In the genomic region with DNA sequence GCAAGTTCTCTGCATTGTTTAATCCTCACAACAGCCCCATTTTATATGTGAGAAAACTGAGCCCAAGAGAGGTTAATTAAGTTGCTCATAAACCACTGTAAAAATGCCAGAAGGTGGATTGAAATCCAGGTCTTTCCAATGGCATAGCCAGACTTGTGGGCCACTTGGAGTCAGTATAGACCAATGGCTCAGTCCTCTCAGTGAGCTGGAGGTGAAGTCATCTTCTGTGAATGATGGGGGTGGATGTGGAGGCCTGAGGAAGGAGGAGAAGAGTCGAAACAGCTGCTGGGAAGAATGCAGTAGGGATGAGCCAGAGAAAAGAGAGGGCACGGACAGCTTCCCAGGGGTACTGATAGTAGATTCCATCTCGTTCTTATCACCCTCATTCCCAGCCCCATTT, we compare ENCODE assay signal across 17 cellular contexts.
A peak's percentile ranks its signal among the peaks of the same experiment; 100 is the strongest.
DNase-seq lines count a peak whose midpoint lies in the region; ATAC-seq, FAIRE-seq and TF ChIP-seq lines count a peak whose summit lies in the region.
"Had no signal": no experiment of that assay in that cellular context is flagged by ENCODE, and none has a peak within 500 bp of the region (broad histone marks: within the 10 kb centered on the region; RNA-seq: fewer than 3 reads in every experiment).

No MANE protein-coding gene starts in this region.

- no peak overlapping the region for H3K27ac ChIP-seq in HEK293 (ENCODE audit: extremely low read depth, low read depth, low read length)
- H3K27ac ChIP-seq in GM12878 (ENCODE audit: control insufficient read depth, insufficient read depth): no peak overlapping the region
- no peak overlapping the region for H3K27ac ChIP-seq in coronary artery

- TF ChIP-seq POLR2A in GM12878 (IDR thresholded peaks at IDR 0.05; ENCODE audit: low read depth, low read length) (no peak), GM12891 (IDR thresholded peaks at IDR 0.05; ENCODE audit: low read depth, low read length) (no peak)

- no peak overlapping the region for H2AFZ ChIP-seq in GM12878 (ENCODE audit: control insufficient read depth, low read depth, low read length)

- H3K4me3 ChIP-seq in HEK293 (ENCODE audit: low read depth, low read length) (no peak overlapping the region), GM12878 (no peak overlapping the region), coronary artery (no peak overlapping the region)
- H3K4me3 ChIP-seq: mucosa of descending colon had no signal

- peak; percentile 39; the same call in 1 of the 2 replicates for TF ChIP-seq CTCF in HEK293 (tag by site-specific recombination; IDR thresholded peaks at IDR 0.05)
- TF ChIP-seq CTCF in GM12878 (IDR thresholded peaks at IDR 0.05 in 2 of 3, conservative IDR thresholded peaks at IDR 0.05 in 1 of 3; ENCODE audit: control insufficient read depth in 2 of 3, extremely low read depth in 1 of 3, insufficient read depth in 1 of 3, low read depth in 3 of 3, low read length in 3 of 3): no peak
- TF ChIP-seq CTCF in coronary artery (IDR thresholded peaks at IDR 0.05): no peak

- SMC1A ChIA-PET in GM12878 (lab: Charles Lee; ENCODE audit: uncharacterized antibody, unreplicated experiment): interaction anchor here (1.3 kb wide), 1 partner anchor 205 kb away, joined by 3 read pairs; no protein-coding TSS in a partner anchor

- in situ Hi-C loops in GM12878 (cut with MboI): no loop called here

- H3K36me3 ChIP-seq in HEK293 (ENCODE audit: control insufficient read depth in 2 of 2, insufficient read depth in 1 of 2, low read length in 2 of 2) (no peaks in the 10 kb centered on the region), GM12878 (ENCODE audit: control insufficient read depth in 2 of 2, insufficient read depth in 2 of 2, low read length in 1 of 2) (no peaks in the 10 kb centered on the region)

- no peaks in the 10 kb centered on the region for H4K20me1 ChIP-seq in GM12878 (ENCODE audit: control insufficient read depth, insufficient read depth)

- RAD21 ChIA-PET in GM12878 (lab: Charles Lee; ENCODE audit: unreplicated experiment): no interaction called here

- H3K9me3 ChIP-seq in HEK293 (ENCODE audit: control insufficient read depth, insufficient read depth, low read depth, low read length) (no peaks in the 10 kb centered on the region), GM12878 (replicated peaks; ENCODE audit: control insufficient read depth, insufficient read depth, low read length) (no peaks in the 10 kb centered on the region)
- H3K9me3 ChIP-seq: mucosa of descending colon had no signal

- no TSS peak for BruUV-seq in GM12878 (replicated peaks; lab: Mats Ljungman, UMichigan)

- H3K9ac ChIP-seq in GM12878 (ENCODE audit: control insufficient read depth, insufficient read depth, low read length): no peak overlapping the region

- intact Hi-C loops in GM12878 (cut with micrococcal nuclease; ENCODE audit: unreplicated experiment): no loop called here

- peaks cover 9% of the 10 kb centered on the region; the same call in 1 of the 2 replicates for H3K4me1 ChIP-seq in HEK293 (ENCODE audit: control insufficient read depth, insufficient read depth, low read length)
- no peaks in the 10 kb centered on the region; the same call in 1 of the 2 replicates for H3K4me1 ChIP-seq in GM12878 (ENCODE audit: control insufficient read depth, insufficient read depth, low read length)

- no peak for TF ChIP-seq EP300 in GM12878 (IDR thresholded peaks at IDR 0.05; ENCODE audit: borderline replicate concordance in 1 of 2, control insufficient read depth in 1 of 2, low read depth in 2 of 2, low read length in 2 of 2)

- TF ChIP-seq RAD21 in GM12878 (IDR thresholded peaks at IDR 0.05; ENCODE audit: insufficient read depth, low read depth, low read length): peak; percentile 26; the same call in 1 of the 2 replicates

- POLR2A ChIA-PET in HEK293 (lab: Yijun Ruan, JAX): interaction anchor here (1.2 kb wide), 1 partner anchor 214 kb away, joined by 3 read pairs; a partner anchor contains a TSS
- POLR2A ChIA-PET in GM12878 (lab: Charles Lee): no interaction called here

- WGBS in GM12878 (ENCODE audit: insufficient coverage, insufficient replicate concordance, low lambda C conversion rate, missing lambda C conversion rate): 23% methylated on average over 3 of the region's 3 CpGs

- CTCF ChIA-PET in HEK293 (lab: Yijun Ruan, JAX): interaction anchor here (0.6 to 1.8 kb wide), 2 partner anchors 145 to 192 kb away, joined by 3 to 6 read pairs; no protein-coding TSS in a partner anchor
- CTCF ChIA-PET in GM12878 (lab: Yijun Ruan, JAX): no interaction called here

- ATAC-seq in GM12878 (no peak), GM18909 (IDR thresholded peaks at IDR 0.05; ENCODE audit: poor library complexity, unreplicated experiment) (no peak)
- ATAC-seq: activated T-cell treated with anti-CD3 and anti-CD28 coated beads, Interleukin-2, amount 50 U/mL, for 4 hours; mucosa of descending colon had no signal

- FAIRE-seq in GM12878 (lab: Jason Lieb, UNC) (no peak), GM12891 (lab: Jason Lieb, UNC) (no peak)
- FAIRE-seq: H1 had no signal

- H3K4me2 ChIP-seq in GM12878 (ENCODE audit: control insufficient read depth, insufficient read depth): no peak overlapping the region

- no peaks in the 10 kb centered on the region for H3K27me3 ChIP-seq in GM12878 (replicated peaks in 1 of 2; ENCODE audit: control insufficient read depth in 2 of 2, insufficient read depth in 2 of 2, low read length in 1 of 2)

- DNase-seq in AG08396 (ENCODE audit: low spot score): peak; percentile 73
- no peak for DNase-seq in GM12878 (ENCODE audit: low read depth, low spot score)
- DNase-seq in kidney glomerular epithelial cell (lab: John Stamatoyannopoulos, UW): peak; percentile 6
- no peak for DNase-seq in coronary artery (ENCODE audit: low spot score)
- DNase-seq in GM12891 (ENCODE audit: insufficient read length, low spot score): no peak
- no peak for DNase-seq in stimulated activated CD4-positive, alpha-beta T cell treated with anti-CD3 and anti-CD28 coated beads, Interleukin-4, amount 100 ng/mL, for 4 hours
- DNase-seq: activated CD4-positive, alpha-beta T cell treated with anti-CD3 and anti-CD28 coated beads, Interleukin-2, amount 50 U/mL, for 4 hours; activated naive CD8-positive, alpha-beta T cell treated with anti-CD3 and anti-CD28 coated beads for 36 hours; activated T-cell treated with anti-CD3 and anti-CD28 coated beads, Interleukin-2, amount 50 U/mL, for 4 hours; central memory CD4-positive, alpha-beta T cell; mucosa of descending colon; NCI-H2029 treated with DMSO at 0.1 percent for 48 hours; NCI-H526; stimulated activated naive CD4-positive, alpha-beta T cell had no signal

- H3K79me2 ChIP-seq in GM12878 (ENCODE audit: control insufficient read depth, insufficient read depth, low read length): no peaks in the 10 kb centered on the region

TF ChIP-seq in HEK293, 187 proteins besides CTCF, POLR2A, EP300 and RAD21 (continues in another document):
- TF ChIP-seq ZFHX2 (tag by site-specific recombination; conservative IDR thresholded peaks at IDR 0.05) (peak; percentile 23; the same call in 1 of the 2 replicates), EGR2 (tag by site-specific recombination; IDR thresholded peaks at IDR 0.05; ENCODE audit: low read depth) (0 out of 2 replicates have a peak, but pooled peaks have one; percentile 10), ZNF624 (tag by site-specific recombination; IDR thresholded peaks at IDR 0.05) (no peak)

TF ChIP-seq in GM12878, 131 proteins besides CTCF, POLR2A, EP300 and RAD21 (continues in another document):
- TF ChIP-seq TBL1XR1 (IDR thresholded peaks at IDR 0.05; ENCODE audit: low read depth, low read length) (no peak), ESRRA (IDR thresholded peaks at IDR 0.05; ENCODE audit: low read length) (no peak), EED (IDR thresholded peaks at IDR 0.05; ENCODE audit: low read depth) (no peak), MTA2 (IDR thresholded peaks at IDR 0.05; ENCODE audit: low read depth) (no peak), ZSCAN29 (IDR thresholded peaks at IDR 0.05) (no peak), LARP7 (IDR thresholded peaks at IDR 0.05) (no peak), FOXK2 (IDR thresholded peaks at IDR 0.05) (no peak), RUNX3 (IDR thresholded peaks at IDR 0.05; ENCODE audit: low read length) (no peak)

TF ChIP-seq in GM12891, 5 proteins besides CTCF, POLR2A, EP300 and RAD21:
- TF ChIP-seq POLR2AphosphoS5 (IDR thresholded peaks at IDR 0.05; ENCODE audit: low read depth, low read length) (no peak), SPI1 (IDR thresholded peaks at IDR 0.05; ENCODE audit: low read depth, low read length) (no peak), PAX5 (IDR thresholded peaks at IDR 0.05; ENCODE audit: insufficient read depth, low read length, severe bottlenecking) (no peak), TAF1 (IDR thresholded peaks at IDR 0.05; ENCODE audit: low read depth, low read length) (no peak), POU2F2 (IDR thresholded peaks at IDR 0.05; ENCODE audit: low read depth, low read length) (no peak)

Comparison
In these comparisons a context has a peak if more than half of its experiments do, and no peak if none do; other contexts are left out.
1. DNase-seq: peak in AG08396 (single experiment) and kidney glomerular epithelial cell (single experiment); none in GM12878 (single experiment), coronary artery (single experiment), GM12891 (single experiment) and stimulated activated CD4-positive, alpha-beta T cell treated with anti-CD3 and anti-CD28 coated beads, Interleukin-4, amount 100 ng/mL, for 4 hours (0 of 2).